In genomic region chr13:20441879-20442278, GRCh38 we compare ENCODE assay signal across 12 cellular contexts.
DNase-seq lines count a peak whose midpoint lies in the region; ATAC-seq, FAIRE-seq and TF ChIP-seq lines count a peak whose summit lies in the region.
"Had no signal": no experiment of that assay in that cellular context is flagged by ENCODE, and none has a peak within 500 bp of the region (broad histone marks: within the 10 kb centered on the region; RNA-seq: fewer than 3 reads in every experiment).

No MANE protein-coding gene starts in this region.

- peaks cover 4% of the 10 kb centered on the region for H3K27me3 Mint-ChIP-seq in activated naive CD4-positive, alpha-beta T cell treated with anti-CD3 and anti-CD28 coated beads, Interleukin-2, amount 10 ng/mL, durations not matched to agents 7 days and 5 days

- peaks cover 2% of the 10 kb centered on the region for H3K4me1 Mint-ChIP-seq in activated naive CD4-positive, alpha-beta T cell treated with anti-CD3 and anti-CD28 coated beads, Interleukin-2, amount 10 ng/mL, durations not matched to agents 7 days and 5 days
- H3K4me1 Mint-ChIP-seq: nephron progenitor cell had no signal

- intact Hi-C loops in sciatic nerve (cut with DNase I) = no loop called here

- no peak overlapping the region for H3K27ac Mint-ChIP-seq in activated naive CD4-positive, alpha-beta T cell treated with anti-CD3 and anti-CD28 coated beads, Interleukin-2, amount 10 ng/mL, durations not matched to agents 7 days and 5 days
- H3K27ac Mint-ChIP-seq: nephron progenitor cell had no signal

- TF ChIP-seq POLR2A in H54 (IDR thresholded peaks at IDR 0.05; ENCODE audit: low read depth, low read length) = no peak

- ATAC-seq in sciatic nerve = peak; percentile 53
- no peak for ATAC-seq in GM21367 (IDR thresholded peaks at IDR 0.05; ENCODE audit: unreplicated experiment)

- DNase-seq in H54 (ENCODE audit: insufficient read length, low spot score) (peak; percentile 9), RKO (ENCODE audit: low spot score) (peak; percentile 16), fibroblast of mammary gland (ENCODE audit: low read depth) (peak; percentile 64), sciatic nerve (ENCODE audit: low spot score) (no peak), CD1c-positive myeloid dendritic cell (ENCODE audit: extremely low spot score) (no peak), AML-193 (lab: John Stamatoyannopoulos, UW) (no peak)
- DNase-seq in activated naive CD4-positive, alpha-beta T cell treated with anti-CD3 and anti-CD28 coated beads, Interleukin-2, amount 10 ng/mL, durations not matched to agents 7 days and 5 days = no peak
- DNase-seq: colonic mucosa; nephron progenitor cell; NK-92 treated with Interleukin-12 subunit alpha and Interleukin-12 subunit beta, amount 100 ng/mL, for 24 hours; stimulated activated CD4-positive, alpha-beta T cell treated with anti-CD3 and anti-CD28 coated beads, Interleukin-4, amount 100 ng/mL, for 1 hour had no signal

- no peak overlapping the region for H3K4me3 Mint-ChIP-seq in activated naive CD4-positive, alpha-beta T cell treated with anti-CD3 and anti-CD28 coated beads, Interleukin-2, amount 10 ng/mL, durations not matched to agents 7 days and 5 days
- H3K4me3 Mint-ChIP-seq: nephron progenitor cell had no signal

- peaks cover 7% of the 10 kb centered on the region for H3K9me3 Mint-ChIP-seq in activated naive CD4-positive, alpha-beta T cell treated with anti-CD3 and anti-CD28 coated beads, Interleukin-2, amount 10 ng/mL, durations not matched to agents 7 days and 5 days

- no peak overlapping the region for H3K4me3 ChIP-seq in fibroblast of mammary gland (ENCODE audit: control insufficient read depth, low read depth, low read length)
- H3K4me3 ChIP-seq: colonic mucosa had no signal

- H3K36me3 Mint-ChIP-seq in activated naive CD4-positive, alpha-beta T cell treated with anti-CD3 and anti-CD28 coated beads, Interleukin-2, amount 10 ng/mL, durations not matched to agents 7 days and 5 days = peaks cover 4% of the 10 kb centered on the region

- no peak for TF ChIP-seq CTCF in fibroblast of mammary gland (conservative IDR thresholded peaks at IDR 0.05; ENCODE audit: control insufficient read depth, insufficient read depth, low read depth, low read length)

- peak; percentile 53 for FAIRE-seq in H54 (lab: Jason Lieb, UNC)

- CTCF ChIA-PET in activated naive CD4-positive, alpha-beta T cell treated with anti-CD3 and anti-CD28 coated beads, Interleukin-2, amount 10 ng/mL, durations not matched to agents 7 days and 5 days (lab: Charles Lee) = no interaction called here

Comparison
In these comparisons a context has a peak if more than half of its experiments do, and no peak if none do; other contexts are left out.
1. DNase-seq: peak in H54 (single experiment), RKO (single experiment) and fibroblast of mammary gland (single experiment); none in sciatic nerve (single experiment), CD1c-positive myeloid dendritic cell (single experiment), AML-193 (0 of 2) and activated naive CD4-positive, alpha-beta T cell treated with anti-CD3 and anti-CD28 coated beads, Interleukin-2, amount 10 ng/mL, durations not matched to agents 7 days and 5 days (single experiment).